In the genomic region with DNA sequence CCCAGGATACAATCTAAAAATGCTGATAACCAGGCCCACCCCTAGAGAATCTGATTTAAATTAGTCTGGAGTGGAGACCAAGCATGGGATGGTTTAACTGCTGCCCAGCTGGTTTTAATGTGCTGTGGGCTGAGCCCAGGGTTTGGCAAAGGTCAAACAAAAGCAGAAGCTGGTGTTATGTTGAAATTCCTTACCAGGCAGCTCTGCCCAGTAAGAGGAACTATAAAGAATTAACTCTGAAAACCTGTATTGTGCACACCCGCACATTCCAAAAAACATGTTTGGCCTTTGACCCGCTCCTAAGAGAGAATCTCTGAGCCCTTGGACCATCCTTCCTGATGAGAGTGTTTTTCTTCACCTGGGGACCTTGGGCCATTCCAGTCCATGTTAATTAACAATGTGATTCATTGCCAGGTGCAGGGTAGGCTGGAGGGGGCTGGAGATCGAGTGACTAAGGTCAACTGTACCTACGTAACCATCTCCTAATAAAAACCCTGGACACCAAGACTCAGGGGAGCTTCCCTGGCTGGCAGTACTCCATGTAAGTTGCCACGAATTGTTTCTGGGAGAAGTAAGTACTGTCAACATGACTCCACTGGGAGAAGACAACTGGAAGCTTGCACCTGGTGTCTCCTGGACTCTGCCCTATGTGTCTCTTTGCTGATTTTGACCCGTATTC, we compare ENCODE assay signal across 2 cellular contexts.
TF ChIP-seq lines count a peak whose summit lies in the region.

No MANE protein-coding gene starts in this region.

TF ChIP-seq in HepG2, 621 proteins besides CTCF, POLR2A, EP300 and RAD21:
- TF ChIP-seq SOX13 (IDR thresholded peaks at IDR 0.05) (no peak), SOX13 (CRISPR knock-in tag; conservative IDR thresholded peaks at IDR 0.05 in 1 of 2, IDR thresholded peaks at IDR 0.05 in 1 of 2) (0 out of 4 replicates have a peak, but pooled peaks of 1 of the 2 experiments have one; percentile 27), LCORL (IDR thresholded peaks at IDR 0.05) (no peak), LCORL (CRISPR knock-in tag; IDR thresholded peaks at IDR 0.05) (no peak)

TF ChIP-seq in HEK293T, 16 proteins besides CTCF, POLR2A, EP300 and RAD21:
- TF ChIP-seq FOXK2 (IDR thresholded peaks at IDR 0.05), result no peak
- no peak for TF ChIP-seq NFRKB (IDR thresholded peaks at IDR 0.05)
- TF ChIP-seq TARDBP (IDR thresholded peaks at IDR 0.05), result no peak
- no peak for TF ChIP-seq BHLHE40 (IDR thresholded peaks at IDR 0.05; ENCODE audit: borderline replicate concordance)
- no peak for TF ChIP-seq SUZ12 (IDR thresholded peaks at IDR 0.05)
- no peak for TF ChIP-seq FOXA1 (IDR thresholded peaks at IDR 0.05)
- no peak for TF ChIP-seq ARNT (IDR thresholded peaks at IDR 0.05)
- no peak for TF ChIP-seq L3MBTL2 (conservative IDR thresholded peaks at IDR 0.05)
- no peak for TF ChIP-seq CTBP1 (IDR thresholded peaks at IDR 0.05; ENCODE audit: borderline replicate concordance)
- no peak for TF ChIP-seq HDGF (IDR thresholded peaks at IDR 0.05; ENCODE audit: borderline replicate concordance)
- no peak for TF ChIP-seq FOXM1 (IDR thresholded peaks at IDR 0.05; ENCODE audit: borderline replicate concordance)
- no peak for TF ChIP-seq LEF1 (IDR thresholded peaks at IDR 0.05; ENCODE audit: borderline replicate concordance)
- TF ChIP-seq, protein P1, sequence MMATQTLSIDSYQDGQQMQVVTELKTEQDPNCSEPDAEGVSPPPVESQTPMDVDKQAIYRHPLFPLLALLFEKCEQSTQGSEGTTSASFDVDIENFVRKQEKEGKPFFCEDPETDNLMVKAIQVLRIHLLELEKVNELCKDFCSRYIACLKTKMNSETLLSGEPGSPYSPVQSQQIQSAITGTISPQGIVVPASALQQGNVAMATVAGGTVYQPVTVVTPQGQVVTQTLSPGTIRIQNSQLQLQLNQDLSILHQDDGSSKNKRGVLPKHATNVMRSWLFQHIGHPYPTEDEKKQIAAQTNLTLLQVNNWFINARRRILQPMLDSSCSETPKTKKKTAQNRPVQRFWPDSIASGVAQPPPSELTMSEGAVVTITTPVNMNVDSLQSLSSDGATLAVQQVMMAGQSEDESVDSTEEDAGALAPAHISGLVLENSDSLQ (IDR thresholded peaks at IDR 0.05), result no peak
- no peak for TF ChIP-seq ZNF384 (IDR thresholded peaks at IDR 0.05)
- TF ChIP-seq ELF4 (IDR thresholded peaks at IDR 0.05), result no peak
- TF ChIP-seq SP1 (IDR thresholded peaks at IDR 0.05), result no peak
